Comparison of ENCODE assay signal across 33 cellular contexts in genomic region chr1:20033396-20033795, GRCh38. TPM values are rescaled to one million over a fixed set of nuclear protein-coding genes. Genes with fewer than 3 reads are reported as not detected.
"Had no signal": no experiment of that assay in that cellular context is flagged by ENCODE, and none has a peak within 500 bp of the region (broad histone marks: within the 10 kb centered on the region; RNA-seq: fewer than 3 reads in every experiment).

No MANE protein-coding gene starts in this region.

- H3K4me1 ChIP-seq: colonic mucosa, esophagus muscularis mucosa, gastrocnemius medialis, pancreas, sigmoid colon, tibial nerve, upper lobe of left lung had no signal

- DNase-seq: colonic mucosa; dermis blood vessel endothelial cell; effector memory CD4-positive, alpha-beta T cell; gastrocnemius medialis; head of caudate nucleus; hippocampal formation; left colon; mesenchymal stem cell; mucosa of descending colon; naive B cell; pancreas; sigmoid colon; stimulated activated CD4-positive, alpha-beta T cell treated with anti-CD3 and anti-CD28 coated beads, Interleukin-4, amount 100 ng/mL, for 4 hours; stimulated activated naive CD8-positive, alpha-beta T cell treated with anti-CD3 and anti-CD28 coated beads, Interleukin-15, Interleukin-2, amounts not matched to agents 100 U/mL and 50 U/mL, for 24 hours; substantia nigra; upper lobe of left lung had no signal

- H3K27me3 Mint-ChIP-seq: central memory CD8-positive, alpha-beta T cell; stimulated activated memory B cell treated with anti-CD40 and anti-IgM and Interleukin-4, amounts not matched to agents 10 μg/mL and 1 μg/mL and 100 μg/mL, for 72 hours had no signal

- H3K4me3 ChIP-seq: colonic mucosa, esophagus muscularis mucosa, gastrocnemius medialis, lung, mucosa of descending colon, pancreas, sigmoid colon, thoracic aorta, tibial nerve, upper lobe of left lung had no signal

- ATAC-seq: gastrocnemius medialis; left colon; mucosa of descending colon; natural killer cell treated with Interleukin-12 subunit alpha and Interleukin-12 subunit beta and Interleukin-15 and Interleukin-18, amount 100 ng/mL, for 72 hours; pancreas; stimulated activated memory B cell treated with anti-CD40 and anti-IgM and Interleukin-4, amounts not matched to agents 10 μg/mL and 1 μg/mL and 100 μg/mL, for 72 hours; stimulated activated naive CD8-positive, alpha-beta T cell treated with anti-CD3 and anti-CD28 coated beads, Interleukin-15, Interleukin-2, amounts not matched to agents 100 U/mL and 50 U/mL, for 24 hours had no signal

- H3K4me3 Mint-ChIP-seq: central memory CD8-positive, alpha-beta T cell; mesothelial cell of epicardium; natural killer cell treated with Interleukin-12 subunit alpha and Interleukin-12 subunit beta and Interleukin-15 and Interleukin-18, amount 100 ng/mL, for 72 hours; neural crest cell; stimulated activated memory B cell treated with anti-CD40 and anti-IgM and Interleukin-4, amounts not matched to agents 10 μg/mL and 1 μg/mL and 100 μg/mL, for 72 hours had no signal

- H3K9me3 ChIP-seq: colonic mucosa, gastrocnemius medialis, neutrophil, pancreas had no signal

- H3K27ac ChIP-seq: colonic mucosa, esophagus muscularis mucosa, gastrocnemius medialis, neutrophil, pancreas, sigmoid colon, thoracic aorta, tibial nerve, upper lobe of left lung had no signal

- H3K4me1 Mint-ChIP-seq: neural crest cell had no signal

- H3K27ac Mint-ChIP-seq: mesothelial cell of epicardium; natural killer cell treated with Interleukin-12 subunit alpha and Interleukin-12 subunit beta and Interleukin-15 and Interleukin-18, amount 100 ng/mL, for 72 hours; stimulated activated memory B cell treated with anti-CD40 and anti-IgM and Interleukin-4, amounts not matched to agents 10 μg/mL and 1 μg/mL and 100 μg/mL, for 72 hours had no signal

- H3K27me3 ChIP-seq: colonic mucosa, esophagus muscularis mucosa, pancreas, sigmoid colon, tibial nerve, upper lobe of left lung had no signal

- H3K36me3 ChIP-seq: colonic mucosa, gastrocnemius medialis, neutrophil, pancreas, sigmoid colon, thoracic aorta, tibial nerve, upper lobe of left lung had no signal

RNA-seq across cellular contexts. Expression of gene PLA2G5, which starts 36.6 kb away (rescaled TPM):
- total RNA-seq: chondrocyte; dermis blood vessel endothelial cell; endothelial cell of umbilical vein; epithelial cell of proximal tubule; fibroblast of villous mesenchyme; gastrocnemius medialis; kidney epithelial cell; natural killer cell treated with Interleukin-12 subunit alpha and Interleukin-12 subunit beta and Interleukin-15 and Interleukin-18, amount 100 ng/mL, for 72 hours; neural crest cell had no signal

RNA-seq across cellular contexts. Expression of gene PLA2G2A, which starts 54.0 kb away (rescaled TPM):
- total RNA-seq: chondrocyte; dermis blood vessel endothelial cell; endothelial cell of umbilical vein; epithelial cell of proximal tubule; fibroblast of villous mesenchyme; glomerular endothelial cell; kidney epithelial cell; natural killer cell treated with Interleukin-12 subunit alpha and Interleukin-12 subunit beta and Interleukin-15 and Interleukin-18, amount 100 ng/mL, for 72 hours; neural crest cell; skeletal muscle tissue had no signal
- polyA plus RNA-seq: endothelial cell of umbilical vein had no signal
